Comparison of ENCODE assay signal across 6 cellular contexts in the genomic region with DNA sequence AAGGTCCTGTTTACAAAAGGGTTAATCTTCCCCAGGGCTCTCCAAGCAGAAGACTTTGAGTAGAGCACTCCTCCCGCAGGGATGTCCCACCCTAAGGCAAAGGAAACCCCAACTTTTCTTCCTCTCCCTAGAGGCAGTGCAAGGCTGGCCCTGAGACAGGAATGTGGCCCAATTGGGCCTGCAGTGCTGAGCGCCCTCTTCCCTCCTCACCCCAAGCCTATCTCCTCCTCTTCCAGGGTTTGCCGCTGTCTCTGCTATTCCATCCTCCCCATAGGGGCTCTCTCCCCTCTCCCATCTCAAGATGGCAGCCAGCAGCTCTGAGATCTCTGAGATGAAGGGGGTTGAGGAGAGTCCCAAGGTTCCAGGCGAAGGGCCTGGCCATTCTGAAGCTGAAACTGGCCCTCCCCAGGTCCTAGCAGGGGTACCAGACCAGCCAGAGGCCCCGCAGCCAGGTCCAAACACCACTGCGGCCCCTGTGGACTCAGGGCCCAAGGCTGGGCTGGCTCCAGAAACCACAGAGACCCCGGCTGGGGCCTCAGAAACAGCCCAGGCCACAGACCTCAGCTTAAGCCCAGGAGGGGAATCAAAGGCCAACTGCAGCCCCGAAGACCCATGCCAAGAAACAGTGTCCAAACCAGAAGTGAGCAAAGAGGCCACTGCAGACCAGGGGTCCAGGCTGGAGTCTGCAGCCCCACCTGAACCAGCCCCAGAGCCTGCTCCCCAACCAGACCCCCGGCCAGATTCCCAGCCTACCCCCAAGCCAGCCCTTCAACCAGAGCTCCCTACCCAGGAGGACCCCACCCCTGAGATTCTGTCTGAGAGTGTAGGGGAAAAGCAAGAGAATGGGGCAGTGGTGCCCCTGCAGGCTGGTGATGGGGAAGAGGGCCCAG. TPM values are rescaled to one million over a fixed set of nuclear protein-coding genes. Genes with fewer than 3 reads are reported as not detected.
DNase-seq lines count a peak whose midpoint lies in the region; ATAC-seq and TF ChIP-seq lines count a peak whose summit lies in the region.

No MANE protein-coding gene starts in this region.

- BruUV-seq in PC-3 (replicated peaks; lab: Mats Ljungman, UMichigan) = no TSS peak

- H2AFZ ChIP-seq in PC-3 (ENCODE audit: low read length) = no peak overlapping the region

- CTCF ChIA-PET in PC-3 (lab: Charles Lee) = no interaction called here
- CTCF ChIA-PET in activated CD8-positive, alpha-beta memory T cell treated with anti-CD3 and anti-CD28 coated beads, Interleukin-2, amount 10 ng/mL, durations not matched to agents 7 days and 5 days (lab: Charles Lee) = interaction anchor here (0.6 to 0.9 kb wide), 3 partner anchors 9 to 112 kb away, joined by 3 read pairs; no protein-coding TSS in a partner anchor

- H3K4me1 ChIP-seq in PC-3 (ENCODE audit: insufficient read depth, low read length) (peaks cover 42% of the 10 kb centered on the region), skeletal muscle satellite cell (ENCODE audit: control insufficient read depth, insufficient read depth, low read length) (peaks cover 54% of the 10 kb centered on the region)

- H3F3A ChIP-seq in PC-3 (ENCODE audit: low read length, unreplicated experiment) = peaks cover 2% of the 10 kb centered on the region

- H3K9ac ChIP-seq in PC-3 (ENCODE audit: low read length) = no peak overlapping the region
- H3K9ac ChIP-seq in skeletal muscle satellite cell (ENCODE audit: low read depth, low read length) = no peak overlapping the region

- H3K36me3 ChIP-seq in PC-3 (ENCODE audit: low read depth, low read length) (no peaks in the 10 kb centered on the region; the same call in 1 of the 2 replicates), skeletal muscle satellite cell (ENCODE audit: insufficient read depth, low read length) (peaks cover 21% of the 10 kb centered on the region)

- H3K4me3 ChIP-seq in PC-3 (ENCODE audit: low read length) (peak overlapping the region; percentile 66), skeletal muscle satellite cell (ENCODE audit: low read length) (no peak overlapping the region)

- peaks cover 30% of the 10 kb centered on the region for H3K27me3 Mint-ChIP-seq in endothelial cell (ENCODE audit: unreplicated experiment)
- H3K27me3 Mint-ChIP-seq in activated CD8-positive, alpha-beta memory T cell treated with anti-CD3 and anti-CD28 coated beads, Interleukin-2, amount 10 ng/mL, durations not matched to agents 7 days and 5 days = peaks cover 12% of the 10 kb centered on the region

- H3K4me2 ChIP-seq in PC-3 (ENCODE audit: low read length) (peak overlapping the region; percentile 97), skeletal muscle satellite cell (ENCODE audit: low read length) (peak overlapping the region; percentile 94)

- H3K79me2 ChIP-seq in PC-3 (ENCODE audit: low read length) = peaks cover 42% of the 10 kb centered on the region

- DNase-seq in PC-3 = no peak
- no peak for DNase-seq in endothelial cell (ENCODE audit: low spot score)
- DNase-seq in activated CD8-positive, alpha-beta memory T cell treated with anti-CD3 and anti-CD28 coated beads, Interleukin-2, amount 10 ng/mL, durations not matched to agents 7 days and 5 days = no peak
- DNase-seq in NCI-H2107 treated with DMSO at 0.1 percent for 48 hours (lab: John Stamatoyannopoulos, UW; ENCODE audit: unreplicated experiment) = no peak
- no peak for DNase-seq in mucosa of gallbladder (ENCODE audit: low spot score)

- intact Hi-C loops in PC-3 (cut with micrococcal nuclease) = no loop called here

- no peak overlapping the region for H3K27ac ChIP-seq in PC-3 (ENCODE audit: low read length)

- no peaks in the 10 kb centered on the region for H3K27me3 ChIP-seq in PC-3 (ENCODE audit: low read length)
- no peaks in the 10 kb centered on the region for H3K27me3 ChIP-seq in skeletal muscle satellite cell (ENCODE audit: control insufficient read depth, insufficient read depth, low read length)

- no peaks in the 10 kb centered on the region for H3K9me2 ChIP-seq in PC-3 (replicated peaks; ENCODE audit: low read length)

- H3K9me3 ChIP-seq in PC-3 (ENCODE audit: low read length) (no peaks in the 10 kb centered on the region), skeletal muscle satellite cell (replicated peaks; ENCODE audit: low read length) (no peaks in the 10 kb centered on the region)

- H3K4me1 Mint-ChIP-seq in endothelial cell (ENCODE audit: unreplicated experiment) = peaks cover 59% of the 10 kb centered on the region
- peaks cover 63% of the 10 kb centered on the region for H3K4me1 Mint-ChIP-seq in activated CD8-positive, alpha-beta memory T cell treated with anti-CD3 and anti-CD28 coated beads, Interleukin-2, amount 10 ng/mL, durations not matched to agents 7 days and 5 days

- H4K20me1 ChIP-seq in PC-3 (ENCODE audit: low read length) = 0 out of 2 replicates have a peak, but pooled peaks cover 6% of the 10 kb centered on the region

- no peak for TF ChIP-seq CTCF in PC-3 (conservative IDR thresholded peaks at IDR 0.05; ENCODE audit: low read depth, low read length)
- no peak for TF ChIP-seq CTCF in endothelial cell (IDR thresholded peaks at IDR 0.05; ENCODE audit: unreplicated experiment)

- no peaks in the 10 kb centered on the region for H3K9me3 Mint-ChIP-seq in endothelial cell (ENCODE audit: unreplicated experiment)
- no peaks in the 10 kb centered on the region for H3K9me3 Mint-ChIP-seq in activated CD8-positive, alpha-beta memory T cell treated with anti-CD3 and anti-CD28 coated beads, Interleukin-2, amount 10 ng/mL, durations not matched to agents 7 days and 5 days (ENCODE audit: low read depth)

- no peak for ATAC-seq in PC-3
- ATAC-seq in activated CD8-positive, alpha-beta memory T cell treated with anti-CD3 and anti-CD28 coated beads, Interleukin-2, amount 10 ng/mL, durations not matched to agents 7 days and 5 days = no peak

- peaks cover 14% of the 10 kb centered on the region for H3K36me3 Mint-ChIP-seq in endothelial cell (ENCODE audit: low read depth, unreplicated experiment)
- peaks cover 31% of the 10 kb centered on the region for H3K36me3 Mint-ChIP-seq in activated CD8-positive, alpha-beta memory T cell treated with anti-CD3 and anti-CD28 coated beads, Interleukin-2, amount 10 ng/mL, durations not matched to agents 7 days and 5 days

- H3K27ac Mint-ChIP-seq in endothelial cell (ENCODE audit: unreplicated experiment) = no peak overlapping the region
- H3K27ac Mint-ChIP-seq in activated CD8-positive, alpha-beta memory T cell treated with anti-CD3 and anti-CD28 coated beads, Interleukin-2, amount 10 ng/mL, durations not matched to agents 7 days and 5 days = no peak overlapping the region

- POLR2A ChIA-PET in PC-3 (lab: Charles Lee; ENCODE audit: unreplicated experiment) = interaction anchor here (0.6 kb wide), 1 partner anchor 131 kb away, joined by 3 read pairs; no protein-coding TSS in a partner anchor

- H3K4me3 Mint-ChIP-seq in endothelial cell (ENCODE audit: unreplicated experiment) = peak overlapping the region; percentile 78
- H3K4me3 Mint-ChIP-seq in activated CD8-positive, alpha-beta memory T cell treated with anti-CD3 and anti-CD28 coated beads, Interleukin-2, amount 10 ng/mL, durations not matched to agents 7 days and 5 days = no peak overlapping the region

RNA-seq across cellular contexts. Expression of gene PRRT2, which starts 1.0 kb away (rescaled TPM):
- 0.35 and 0.40 TPM in 2 replicates for total RNA-seq in PC-3 (2014; rRNA removed)
- 15.0 TPM for total RNA-seq in endothelial cell (ENCODE audit: unreplicated experiment)
- 0.25 and 2.0 TPM in 2 replicates for total RNA-seq in skeletal muscle satellite cell (2012; rRNA removed)
- total RNA-seq in activated CD8-positive, alpha-beta memory T cell treated with anti-CD3 and anti-CD28 coated beads, Interleukin-2, amount 10 ng/mL, durations not matched to agents 7 days and 5 days = 1 to 10 TPM in 1 of 2 experiments, under 1 TPM in 1; 0.85 to 1.1 TPM
- 20.8 TPM for total RNA-seq in mucosa of gallbladder

RNA-seq across cellular contexts. Expression of gene PAGR1, which starts 3.0 kb away (rescaled TPM):
- total RNA-seq in PC-3 (2014; rRNA removed) = 53.8 and 76.7 TPM in 2 replicates
- total RNA-seq in endothelial cell (ENCODE audit: unreplicated experiment) = 38.6 TPM
- total RNA-seq in skeletal muscle satellite cell (2012; rRNA removed) = 18.6 and 19.8 TPM in 2 replicates
- 10 to 100 TPM; 34.3 to 35.2 TPM for total RNA-seq in activated CD8-positive, alpha-beta memory T cell treated with anti-CD3 and anti-CD28 coated beads, Interleukin-2, amount 10 ng/mL, durations not matched to agents 7 days and 5 days
- 38.9 TPM for total RNA-seq in mucosa of gallbladder

RNA-seq across cellular contexts. Expression of gene MAZ, which starts 6.7 kb away (rescaled TPM):
- total RNA-seq in PC-3 (2014; rRNA removed) (279 and 358 TPM in 2 replicates), endothelial cell (ENCODE audit: unreplicated experiment) (407 TPM), mucosa of gallbladder (192 TPM)
- total RNA-seq in skeletal muscle satellite cell (2012; rRNA removed) = 167 and 206 TPM in 2 replicates
- total RNA-seq in activated CD8-positive, alpha-beta memory T cell treated with anti-CD3 and anti-CD28 coated beads, Interleukin-2, amount 10 ng/mL, durations not matched to agents 7 days and 5 days = 100 to 1,000 TPM; 411 to 434 TPM

RNA-seq across cellular contexts. Expression of gene MVP, which starts 7.3 kb away (rescaled TPM):
- total RNA-seq in PC-3 (2014; rRNA removed) = 27.3 and 36.1 TPM in 2 replicates
- 2.0 TPM for total RNA-seq in endothelial cell (ENCODE audit: unreplicated experiment)
- total RNA-seq in skeletal muscle satellite cell (2012; rRNA removed) = 301 and 302 TPM in 2 replicates
- 100 to 1,000 TPM; 110 to 123 TPM for total RNA-seq in activated CD8-positive, alpha-beta memory T cell treated with anti-CD3 and anti-CD28 coated beads, Interleukin-2, amount 10 ng/mL, durations not matched to agents 7 days and 5 days
- total RNA-seq in mucosa of gallbladder = 253 TPM

RNA-seq across cellular contexts. Expression of gene KIF22, which starts 22.4 kb away (rescaled TPM):
- 87.6 and 93.1 TPM in 2 replicates for total RNA-seq in PC-3 (2014; rRNA removed)
- 40.7 TPM for total RNA-seq in endothelial cell (ENCODE audit: unreplicated experiment)
- 34.5 and 46.1 TPM in 2 replicates for total RNA-seq in skeletal muscle satellite cell (2012; rRNA removed)
- 100 to 1,000 TPM; 205 to 266 TPM for total RNA-seq in activated CD8-positive, alpha-beta memory T cell treated with anti-CD3 and anti-CD28 coated beads, Interleukin-2, amount 10 ng/mL, durations not matched to agents 7 days and 5 days
- total RNA-seq in mucosa of gallbladder = 21.6 TPM
